Comparison of ENCODE assay signal across 1 cellular context in genomic region chr5:173817561-173817960, GRCh38.
TF ChIP-seq lines count a peak whose summit lies in the region.

No MANE protein-coding gene starts in this region.

TF ChIP-seq in neural cell, 6 proteins besides CTCF, POLR2A, EP300 and RAD21 (continued from another document):
- TF ChIP-seq REST (IDR thresholded peaks at IDR 0.05; ENCODE audit: borderline replicate concordance): no peak
- TF ChIP-seq MXI1 (conservative IDR thresholded peaks at IDR 0.05; ENCODE audit: poor library complexity, severe bottlenecking): no peak
